In the genomic region with DNA sequence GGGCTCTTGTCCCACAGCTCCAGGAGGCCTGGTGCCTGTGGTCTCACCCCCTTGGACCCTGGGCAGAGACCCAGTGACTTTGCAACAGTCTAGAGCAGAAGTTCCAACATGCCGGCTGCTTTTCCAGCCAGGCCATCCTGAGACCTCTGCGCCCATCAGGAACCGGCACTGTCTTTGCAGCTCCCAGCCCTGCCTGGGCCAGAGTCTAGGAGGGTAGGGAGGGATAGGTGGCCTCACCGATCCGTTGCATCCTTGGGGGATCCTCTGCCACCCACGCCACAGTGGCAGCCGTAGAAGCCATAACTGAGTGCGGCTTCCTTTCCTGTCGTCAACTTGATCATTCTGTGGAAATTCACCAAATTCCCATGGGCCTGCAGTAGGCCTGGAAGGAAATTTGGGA, we compare ENCODE assay signal across 16 cellular contexts. TPM values are rescaled to one million over a fixed set of nuclear protein-coding genes. Genes with fewer than 3 reads are reported as not detected.
A peak's percentile ranks its signal among the peaks of the same experiment; 100 is the strongest.
DNase-seq lines count a peak whose midpoint lies in the region; ATAC-seq, FAIRE-seq and TF ChIP-seq lines count a peak whose summit lies in the region.
"Had no signal": no experiment of that assay in that cellular context is flagged by ENCODE, and none has a peak within 500 bp of the region (broad histone marks: within the 10 kb centered on the region; RNA-seq: fewer than 3 reads in every experiment).

No MANE protein-coding gene starts in this region.

- H2BK5ac ChIP-seq in H1 (ENCODE audit: low read depth, low read length) (no peak overlapping the region), mesendoderm (ENCODE audit: low read length) (no peak overlapping the region)

- H3K36me3 ChIP-seq in right atrium auricular region (no peaks in the 10 kb centered on the region), H1 (ENCODE audit: control insufficient read depth in 2 of 4, insufficient read depth in 4 of 4, low read length in 3 of 4) (no peaks in the 10 kb centered on the region), right lobe of liver (no peaks in the 10 kb centered on the region), skeletal muscle tissue (ENCODE audit: control insufficient read depth in 3 of 3, insufficient read depth in 3 of 3, low read length in 3 of 3) (no peaks in the 10 kb centered on the region), mesendoderm (ENCODE audit: control insufficient read depth, insufficient read depth, low read length) (no peaks in the 10 kb centered on the region)
- H3K36me3 ChIP-seq: BLaER1 treated with 17β-estradiol and CSF1 and Interleukin-3, amounts not matched to agents 10 nM and 100 nM had no signal

- H3K4me1 Mint-ChIP-seq in stimulated activated naive B cell treated with anti-CD40 and anti-IgM and Interleukin-4, amounts not matched to agents 10 μg/mL and 1 μg/mL and 100 μg/mL, for 72 hours, result peaks cover 0 to 4% of the 10 kb centered on the region in 2 donors
- H3K4me1 Mint-ChIP-seq: CD4-positive, CD25-positive, alpha-beta regulatory T cell had no signal

- H3K14ac ChIP-seq in H1 (ENCODE audit: insufficient read length), result no peak overlapping the region

- 86% methylated on average over 7 of the region's 9 CpGs; no CpG with 5 or more reads in 1 of the 2 experiments for WGBS in H1 (ENCODE audit: extremely low coverage in 1 of 2, insufficient coverage in 1 of 2, insufficient read length in 1 of 2, insufficient replicate concordance in 2 of 2, low coverage in 1 of 2, low lambda C conversion rate in 2 of 2, missing lambda C conversion rate in 1 of 2), 2 experiments
- WGBS in right lobe of liver (ENCODE audit: insufficient coverage, low coverage, low lambda C conversion rate, missing lambda C conversion rate), result no CpG with 5 or more reads among the region's 9 CpGs
- no CpG with 5 or more reads among the region's 9 CpGs for WGBS in mesendoderm (ENCODE audit: extremely low coverage, insufficient coverage, low lambda C conversion rate)

- no peak overlapping the region for H2BK15ac ChIP-seq in H1 (ENCODE audit: low read length)
- H2BK15ac ChIP-seq in mesendoderm (replicated peaks; ENCODE audit: low read depth), result no peak overlapping the region

- no peak overlapping the region for H3K56ac ChIP-seq in H1 (replicated peaks; ENCODE audit: insufficient read length, low read depth, low read length)
- H3K56ac ChIP-seq in mesendoderm (ENCODE audit: low read length), result no peak overlapping the region

- no peak overlapping the region for H2AFZ ChIP-seq in H1 (ENCODE audit: low read length)

- H3K9me3 Mint-ChIP-seq in stimulated activated naive B cell treated with anti-CD40 and anti-IgM and Interleukin-4, amounts not matched to agents 10 μg/mL and 1 μg/mL and 100 μg/mL, for 72 hours, result no peaks in the 10 kb centered on the region

- H3K4ac ChIP-seq in H1 (replicated peaks; ENCODE audit: insufficient read length, low read depth, low read length) (no peak overlapping the region), mesendoderm (ENCODE audit: low read depth, low read length) (no peak overlapping the region)

- H2AK5ac ChIP-seq in H1 (ENCODE audit: low read depth, low read length) (no peak overlapping the region), mesendoderm (ENCODE audit: low read length) (no peak overlapping the region)

- CTCF ChIA-PET in H1 (lab: Charles Lee; ENCODE audit: partially characterized antibody), result interaction anchor here (1.1 to 6.5 kb wide), 10 partner anchors 8 to 217 kb away, joined by 3 to 89 read pairs (median 5); no protein-coding TSS in a partner anchor

- H4K8ac ChIP-seq in H1 (ENCODE audit: extremely low read depth, insufficient read depth, low read length) (no peak overlapping the region), mesendoderm (ENCODE audit: low read depth, low read length) (no peak overlapping the region)

- H3K79me2 ChIP-seq in H1 (ENCODE audit: control insufficient read depth in 1 of 2, insufficient read depth in 2 of 2, low read length in 2 of 2), result no peaks in the 10 kb centered on the region
- H3K79me2 ChIP-seq in mesendoderm (ENCODE audit: control insufficient read depth, insufficient read depth, low read length), result no peaks in the 10 kb centered on the region

- no peak overlapping the region for H3K9ac ChIP-seq in H1 (replicated peaks in 1 of 4; ENCODE audit: extremely low read depth in 1 of 4, low read depth in 3 of 4, low read length in 3 of 4)
- no peak overlapping the region for H3K9ac ChIP-seq in skeletal muscle tissue (ENCODE audit: low read depth in 1 of 3, low read length in 3 of 3)
- no peak overlapping the region for H3K9ac ChIP-seq in mesendoderm (ENCODE audit: low read length)
- H3K9ac ChIP-seq: BLaER1 treated with 17β-estradiol and CSF1 and Interleukin-3, amounts not matched to agents 10 nM and 100 nM had no signal

- H3K27ac ChIP-seq in right atrium auricular region (peak overlapping the region in 1 of 2 donors; percentile 42), H1 (ENCODE audit: low read depth, low read length) (no peak overlapping the region), right lobe of liver (peak overlapping the region in 1 of 3 donors; percentile 71), skeletal muscle tissue (ENCODE audit: low read depth, low read length) (peak overlapping the region; percentile 27), mesendoderm (ENCODE audit: low read depth, low read length) (no peak overlapping the region)
- H3K27ac ChIP-seq: BLaER1 treated with 17β-estradiol and CSF1 and Interleukin-3, amounts not matched to agents 10 nM and 100 nM; HL-60 had no signal

- no peak overlapping the region for H3K27ac Mint-ChIP-seq in stimulated activated naive B cell treated with anti-CD40 and anti-IgM and Interleukin-4, amounts not matched to agents 10 μg/mL and 1 μg/mL and 100 μg/mL, for 72 hours

- H3K23ac ChIP-seq in H1 (ENCODE audit: insufficient read length) (no peak overlapping the region), mesendoderm (ENCODE audit: low read length) (no peak overlapping the region)

- peaks cover 24 to 35% of the 10 kb centered on the region in 2 donors for H3K27me3 Mint-ChIP-seq in stimulated activated naive B cell treated with anti-CD40 and anti-IgM and Interleukin-4, amounts not matched to agents 10 μg/mL and 1 μg/mL and 100 μg/mL, for 72 hours

- intact Hi-C loops in cardiac septum (cut with DNase I), result no loop called here
- intact Hi-C loops in right lobe of liver (cut with DNase I), result loop anchor here in 1 of 2 donors (10.0 kb wide), 1 partner anchor 187 kb away; no protein-coding TSS in a partner anchor

- TF ChIP-seq EP300 in H1 (IDR thresholded peaks at IDR 0.05; ENCODE audit: borderline replicate concordance in 1 of 2, low read depth in 2 of 2, low read length in 2 of 2), result no peak

- H2BK120ac ChIP-seq in H1 (replicated peaks; ENCODE audit: low read depth, low read length) (no peak overlapping the region), mesendoderm (ENCODE audit: low read depth, low read length) (no peak overlapping the region)

- H3K4me3 ChIP-seq in right atrium auricular region (peak overlapping the region; percentile 1 to 13), H1 (ENCODE audit: extremely low read depth in 1 of 4, insufficient read depth in 2 of 4, low read depth in 3 of 4, low read length in 4 of 4) (no peak overlapping the region), right lobe of liver (peak overlapping the region; percentile 0 to 44 (median 18)), skeletal muscle tissue (ENCODE audit: low read length in 3 of 3) (peak overlapping the region in 1 of 3 donors; percentile 7), mesendoderm (ENCODE audit: low read length) (no peak overlapping the region)
- H3K4me3 ChIP-seq: BLaER1 treated with 17β-estradiol and CSF1 and Interleukin-3, amounts not matched to agents 10 nM and 100 nM had no signal

- no peaks in the 10 kb centered on the region for H3K27me3 ChIP-seq in right atrium auricular region
- no peaks in the 10 kb centered on the region for H3K27me3 ChIP-seq in H1 (replicated peaks in 1 of 4; ENCODE audit: control insufficient read depth in 3 of 4, extremely low read depth in 1 of 4, insufficient read depth in 3 of 4, low read length in 3 of 4)
- H3K27me3 ChIP-seq in right lobe of liver, result no peaks in the 10 kb centered on the region
- peaks cover 10 to 33% (median 30%) of the 10 kb centered on the region in 3 donors for H3K27me3 ChIP-seq in skeletal muscle tissue (ENCODE audit: control insufficient read depth in 3 of 3, insufficient read depth in 3 of 3, low read length in 3 of 3)
- no peaks in the 10 kb centered on the region for H3K27me3 ChIP-seq in mesendoderm (ENCODE audit: insufficient read depth, low read length, poor library complexity)

- H3K4me1 ChIP-seq in right atrium auricular region (peaks cover 0 to 50% of the 10 kb centered on the region in 2 donors), H1 (replicated peaks in 1 of 4; ENCODE audit: control insufficient read depth in 3 of 4, insufficient read depth in 4 of 4, low read length in 3 of 4) (peaks cover 0 to 11% (median 6%) of the 10 kb centered on the region in 4 experiments; a peak in 4 of 7 replicates), right lobe of liver (peaks cover 0 to 61% (median 5%) of the 10 kb centered on the region in 4 donors), skeletal muscle tissue (ENCODE audit: control insufficient read depth in 3 of 3, insufficient read depth in 3 of 3, low read length in 3 of 3) (no peaks in the 10 kb centered on the region), mesendoderm (ENCODE audit: control insufficient read depth, low read depth, low read length) (no peaks in the 10 kb centered on the region)

- 0 out of 2 replicates have a peak overlapping the region, but pooled peaks have one; percentile 29 for H2BK20ac ChIP-seq in H1 (ENCODE audit: low read length)

- no peak overlapping the region for H3K4me2 ChIP-seq in H1 (ENCODE audit: insufficient read depth in 1 of 2, low read depth in 2 of 2, low read length in 2 of 2)
- no peak overlapping the region for H3K4me2 ChIP-seq in mesendoderm (ENCODE audit: low read length)

- H3K36me3 Mint-ChIP-seq in stimulated activated naive B cell treated with anti-CD40 and anti-IgM and Interleukin-4, amounts not matched to agents 10 μg/mL and 1 μg/mL and 100 μg/mL, for 72 hours, result no peaks in the 10 kb centered on the region
- H3K36me3 Mint-ChIP-seq: CD4-positive, CD25-positive, alpha-beta regulatory T cell had no signal

- TF ChIP-seq CTCF in right atrium auricular region (IDR thresholded peaks at IDR 0.05), result no peak
- TF ChIP-seq CTCF in H1 (IDR thresholded peaks at IDR 0.05; ENCODE audit: control extremely low read depth in 1 of 3, insufficient read depth in 1 of 3, low read depth in 1 of 3, low read length in 3 of 3), result no peak
- no peak for TF ChIP-seq CTCF in right lobe of liver (IDR thresholded peaks at IDR 0.05)

- peak; percentile 55 for DNase-seq in right atrium auricular region (ENCODE audit: low spot score)
- no peak for DNase-seq in cardiac septum (ENCODE audit: low spot score)
- no peak for DNase-seq in H1 (ENCODE audit: low read depth in 1 of 2, low spot score in 2 of 2)
- DNase-seq in right lobe of liver, result no peak
- DNase-seq in stimulated activated naive B cell treated with anti-CD40 and anti-IgM and Interleukin-4, amounts not matched to agents 10 μg/mL and 1 μg/mL and 100 μg/mL, for 72 hours, result no peak
- no peak for DNase-seq in cortex of kidney (lab: John Stamatoyannopoulos, UW)
- no peak for DNase-seq in mesendoderm
- DNase-seq: ACHN; CD4-positive, CD25-positive, alpha-beta regulatory T cell; DMS53; GF-D8; H7 had no signal

- no peak for ATAC-seq in right lobe of liver
- no peak for ATAC-seq in stimulated activated naive B cell treated with anti-CD40 and anti-IgM and Interleukin-4, amounts not matched to agents 10 μg/mL and 1 μg/mL and 100 μg/mL, for 72 hours (replicated peaks)

- H4K5ac ChIP-seq in H1 (ENCODE audit: insufficient read length, low read depth, low read length) (no peak overlapping the region), mesendoderm (ENCODE audit: low read length) (no peak overlapping the region)

- FAIRE-seq in H1 (lab: Jason Lieb, UNC), result no peak

- no peak for TF ChIP-seq POLR2A in H1 (IDR thresholded peaks at IDR 0.05; ENCODE audit: control extremely low read depth in 1 of 2, low read depth in 2 of 2, low read length in 2 of 2)
- no peak for TF ChIP-seq POLR2A in right lobe of liver (IDR thresholded peaks at IDR 0.05)

- H3K79me1 ChIP-seq in H1 (ENCODE audit: low read depth, low read length), result no peaks in the 10 kb centered on the region
- H3K79me1 ChIP-seq in mesendoderm (ENCODE audit: low read length), result no peaks in the 10 kb centered on the region

- no peaks in the 10 kb centered on the region for H3K9me3 ChIP-seq in right atrium auricular region
- H3K9me3 ChIP-seq in H1 (ENCODE audit: insufficient read depth in 2 of 2, low read depth in 1 of 2, low read length in 1 of 2), result no peaks in the 10 kb centered on the region
- H3K9me3 ChIP-seq in right lobe of liver, result no peaks in the 10 kb centered on the region
- H3K9me3 ChIP-seq in skeletal muscle tissue (ENCODE audit: control insufficient read depth in 3 of 3, low read length in 3 of 3), result no peaks in the 10 kb centered on the region
- H3K9me3 ChIP-seq: BLaER1 treated with 17β-estradiol and CSF1 and Interleukin-3, amounts not matched to agents 10 nM and 100 nM had no signal

- POLR2A ChIA-PET in H1 (lab: Charles Lee; ENCODE audit: partially characterized antibody), result interaction anchor here (1.3 kb wide), 1 partner anchor 12 kb away, joined by 3 read pairs; no protein-coding TSS in a partner anchor

- peak overlapping the region; percentile 80; the same call in 1 of the 2 replicates for H2BK12ac ChIP-seq in H1 (ENCODE audit: low read depth, low read length)

- H3K4me3 Mint-ChIP-seq in stimulated activated naive B cell treated with anti-CD40 and anti-IgM and Interleukin-4, amounts not matched to agents 10 μg/mL and 1 μg/mL and 100 μg/mL, for 72 hours, result no peak overlapping the region
- H3K4me3 Mint-ChIP-seq: CD4-positive, CD25-positive, alpha-beta regulatory T cell had no signal

- no peak for TF ChIP-seq RAD21 in H1 (IDR thresholded peaks at IDR 0.05 in 1 of 2, conservative IDR thresholded peaks at IDR 0.05 in 1 of 2; ENCODE audit: low read depth in 2 of 2, low read length in 2 of 2)

- no peak overlapping the region for H4K91ac ChIP-seq in H1 (replicated peaks; ENCODE audit: insufficient read length, low read length)

- H3K18ac ChIP-seq in H1 (ENCODE audit: extremely low read depth, low read length), result no peak overlapping the region; the same call in none of the 2 replicates
- no peak overlapping the region for H3K18ac ChIP-seq in mesendoderm (ENCODE audit: low read length)

- H4K20me1 ChIP-seq in H1 (replicated peaks in 1 of 2; ENCODE audit: control insufficient read depth in 1 of 2, insufficient read depth in 2 of 2, low read length in 2 of 2), result no peaks in the 10 kb centered on the region
- H4K20me1 ChIP-seq: BLaER1 treated with 17β-estradiol and CSF1 and Interleukin-3, amounts not matched to agents 10 nM and 100 nM had no signal

- no peaks in the 10 kb centered on the region for H3K23me2 ChIP-seq in H1 (ENCODE audit: low read depth, low read length)

RNA-seq across cellular contexts. Expression of a gene that starts 1.3 kb away (rescaled TPM):
- total RNA-seq in right atrium auricular region (1,000 to 10,000 TPM in 1 of 2 donors, 100 to 1,000 TPM in 1; 185 to 1,320 TPM), cardiac septum (59.6 TPM), right lobe of liver (1,000 to 10,000 TPM in 1 of 6 experiments, 100 to 1,000 TPM in 5; 109 to 1,136 (median 151) TPM), skeletal muscle tissue (not detected)
- 0.69 and 1.0 TPM in 2 replicates for total RNA-seq in H1 (2021; fragmentation: NEBNext Ultra II Directional; extraction: Animal tissue kit (Norgen Biotek cat#: 25700))
- 2.1 and 3.7 TPM in 2 replicates for polyA plus RNA-seq in H1 (2011; rRNA removed)
- 3.3 TPM for polyA plus RNA-seq in H1 (2011; cell fraction: cytosol; rRNA removed)
- polyA plus RNA-seq in H1 (2011; cell fraction: nucleus; rRNA removed), result 1.5 TPM
- polyA plus RNA-seq in H1 (2012, experiment 1 of 2), result 1.1 to 2.0 TPM (median 1.6 TPM) in 4 replicates
- polyA plus RNA-seq in H1 (2012, experiment 2 of 2), result 3.6 TPM
- 0.75 TPM for polyA plus RNA-seq in H1 (2013, experiment 1 of 2)
- 1.2 TPM for polyA plus RNA-seq in H1 (2013, experiment 2 of 2)
- 1.5 and 1.9 TPM in 2 replicates for polyA minus RNA-seq in H1 (2011; rRNA and poly(A)+ RNA removed)
- 1.5 TPM for polyA minus RNA-seq in H1 (2011; cell fraction: cytosol; rRNA and poly(A)+ RNA removed)
- polyA minus RNA-seq in H1 (2011; cell fraction: nucleus; rRNA and poly(A)+ RNA removed), result not detected
- 2.5 TPM for polyA plus RNA-seq in mesendoderm (2013, experiment 1 of 2)
- 2.3 TPM for polyA plus RNA-seq in mesendoderm (2013, experiment 2 of 2)
- total RNA-seq: A172; CD4-positive, CD25-positive, alpha-beta regulatory T cell; H7 had no signal
- polyA plus RNA-seq: CD4-positive, CD25-positive, alpha-beta regulatory T cell had no signal

RNA-seq across cellular contexts. Expression of a gene that starts 54.7 kb away (rescaled TPM):
- not detected for total RNA-seq in right atrium auricular region
- not detected for total RNA-seq in cardiac septum
- total RNA-seq in H1 (2021; fragmentation: NEBNext Ultra II Directional; extraction: Animal tissue kit (Norgen Biotek cat#: 25700)), result not detected in 2 replicates
- polyA plus RNA-seq in H1 (2011; rRNA removed), result not detected in 2 replicates
- not detected for polyA plus RNA-seq in H1 (2011; cell fraction: cytosol; rRNA removed)
- polyA plus RNA-seq in H1 (2011; cell fraction: nucleus; rRNA removed), result not detected
- not detected in 4 replicates for polyA plus RNA-seq in H1 (2012, experiment 1 of 2)
- polyA plus RNA-seq in H1 (2012, experiment 2 of 2), result not detected
- not detected for polyA plus RNA-seq in H1 (2013, experiment 1 of 2)
- polyA plus RNA-seq in H1 (2013, experiment 2 of 2), result not detected
- not detected in 2 replicates for polyA minus RNA-seq in H1 (2011; rRNA and poly(A)+ RNA removed)
- polyA minus RNA-seq in H1 (2011; cell fraction: cytosol; rRNA and poly(A)+ RNA removed), result not detected
- not detected for polyA minus RNA-seq in H1 (2011; cell fraction: nucleus; rRNA and poly(A)+ RNA removed)
- total RNA-seq in right lobe of liver, result not detected
- total RNA-seq in skeletal muscle tissue, result not detected
- polyA plus RNA-seq in mesendoderm (2013, experiment 1 of 2), result not detected
- not detected for polyA plus RNA-seq in mesendoderm (2013, experiment 2 of 2)
- total RNA-seq: A172; CD4-positive, CD25-positive, alpha-beta regulatory T cell; H7 had no signal
- polyA plus RNA-seq: CD4-positive, CD25-positive, alpha-beta regulatory T cell had no signal

Comparison
In these comparisons a context has a peak if more than half of its experiments do, and no peak if none do; other contexts are left out.
1. H3K4me3 ChIP-seq: peak in right atrium auricular region (2 of 2) and right lobe of liver (3 of 3); none in H1 (0 of 4) and mesendoderm (single experiment).
2. RNA of a gene that starts 1.3 kb away (total RNA-seq): 185 to 1,320 TPM in right atrium auricular region, 109 to 1,136 TPM in right lobe of liver and 59.6 TPM in cardiac septum (single experiment); 0.69 to 1.0 TPM in H1 and not detected in skeletal muscle tissue (single experiment); every median in the first group is over 10 times any median in the second.